Comparison of ENCODE assay signal across 7 cellular contexts in genomic region chr5:72307968-72308852, GRCh38. TPM values are rescaled to one million over a fixed set of nuclear protein-coding genes. Genes with fewer than 3 reads are reported as not detected.
DNase-seq lines count a peak whose midpoint lies in the region; ATAC-seq, FAIRE-seq and TF ChIP-seq lines count a peak whose summit lies in the region.

No MANE protein-coding gene starts in this region.

- no peaks in the 10 kb centered on the region for H4K20me1 ChIP-seq in hepatocyte (ENCODE audit: insufficient read depth, poor library complexity, severe bottlenecking)

- peak; percentile 99 for FAIRE-seq in GM18507 (lab: Jason Lieb, UNC)

- H3K9me2 ChIP-seq in hepatocyte (replicated peaks; ENCODE audit: insufficient read depth): no peaks in the 10 kb centered on the region

- TF ChIP-seq CTCF in astrocyte of the cerebellum (IDR thresholded peaks at IDR 0.05; ENCODE audit: low read depth, low read length, missing control alignments) (peak; percentile 75), hepatocyte (IDR thresholded peaks at IDR 0.05; ENCODE audit: poor library complexity) (peak; percentile 85)

- peaks cover 22% of the 10 kb centered on the region for H3K4me1 ChIP-seq in hepatocyte (ENCODE audit: insufficient read depth)

- ATAC-seq in HG02973 (IDR thresholded peaks at IDR 0.05; ENCODE audit: unreplicated experiment): peak; percentile 90

- H3K4me3 ChIP-seq in astrocyte of the cerebellum (ENCODE audit: low read depth, low read length): peak overlapping the region; percentile 64
- H3K4me3 ChIP-seq in hepatocyte: peak overlapping the region; percentile 25

- no peaks in the 10 kb centered on the region for H3K27me3 ChIP-seq in hepatocyte

- peak; percentile 91 for DNase-seq in GM18507 (ENCODE audit: extremely low spot score, insufficient read length, low read depth)
- DNase-seq in NCI-H187 treated with DMSO at 0.1 percent for 48 hours (lab: John Stamatoyannopoulos, UW): peak; percentile 53
- peak; percentile 93 for DNase-seq in T-helper 22 cell (ENCODE audit: low read depth)
- peak; percentile 92 for DNase-seq in astrocyte of the cerebellum (ENCODE audit: low read depth)
- DNase-seq in hepatocyte (ENCODE audit: low spot score): peak; percentile 99
- DNase-seq in renal cortical epithelial cell (ENCODE audit: low read depth): peak; percentile 93

- no peaks in the 10 kb centered on the region for H3K9me3 ChIP-seq in hepatocyte (ENCODE audit: low read depth)

- H3K36me3 ChIP-seq in hepatocyte (replicated peaks; ENCODE audit: insufficient read depth, low read depth): no peaks in the 10 kb centered on the region

- H2AFZ ChIP-seq in hepatocyte: peak overlapping the region; percentile 46

- H3K4me2 ChIP-seq in hepatocyte: peak overlapping the region; percentile 76

- H3K79me2 ChIP-seq in hepatocyte: peaks cover 42% of the 10 kb centered on the region

- WGBS in hepatocyte (ENCODE audit: low lambda C conversion rate, missing lambda C conversion rate): 5% methylated on average over 67 of the region's 76 CpGs

- H3K27ac ChIP-seq in hepatocyte: peak overlapping the region; percentile 97

- in situ Hi-C loops in astrocyte of the cerebellum (cut with HindIII; ENCODE audit: low sequenced_read_pairs): no loop called here

RNA-seq across cellular contexts. Expression of gene MRPS27, which starts 11.8 kb away (rescaled TPM):
- total RNA-seq in hepatocyte (58.0 and 63.5 TPM in 2 replicates), renal cortical epithelial cell (58.2 and 92.7 TPM in 2 replicates)
- polyA plus RNA-seq in hepatocyte: 32.2 and 35.6 TPM in 2 replicates

RNA-seq across cellular contexts. Expression of gene PTCD2, which starts 12.0 kb away (rescaled TPM):
- total RNA-seq in hepatocyte: 10.5 and 12.0 TPM in 2 replicates
- polyA plus RNA-seq in hepatocyte: 5.8 and 6.7 TPM in 2 replicates
- 6.9 and 9.4 TPM in 2 replicates for total RNA-seq in renal cortical epithelial cell

Comparison
In these comparisons a context has a peak if more than half of its experiments do, and no peak if none do; other contexts are left out.
1. Peak in every context shown above with its lines: DNase-seq, ATAC-seq, H3K4me3 ChIP-seq and H3K27ac ChIP-seq.